ENCODE assay signal across 15 cellular contexts in the genomic region with DNA sequence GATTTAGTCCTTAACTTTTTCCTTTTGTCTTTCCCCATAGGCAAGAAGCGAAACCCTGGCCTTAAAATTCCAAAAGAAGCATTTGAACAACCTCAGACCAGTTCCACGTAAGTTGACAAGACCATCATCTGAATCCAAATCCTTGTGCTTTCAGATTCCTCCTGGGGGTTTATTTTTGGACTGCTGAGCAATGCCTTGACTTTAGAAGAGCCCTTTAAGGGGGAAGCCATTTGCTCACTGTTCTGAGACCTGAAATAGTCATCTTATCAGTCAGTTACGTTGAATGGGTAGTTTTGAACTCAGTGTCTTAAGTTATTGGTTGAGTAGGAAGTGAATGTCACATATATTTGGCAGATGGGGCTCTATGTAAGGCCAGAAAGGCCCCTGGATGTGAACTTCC.
DNase-seq lines count a peak whose midpoint lies in the region; ATAC-seq, FAIRE-seq and TF ChIP-seq lines count a peak whose summit lies in the region.
"Had no signal": no experiment of that assay in that cellular context is flagged by ENCODE, and none has a peak within 500 bp of the region (broad histone marks: within the 10 kb centered on the region; RNA-seq: fewer than 3 reads in every experiment).

No MANE protein-coding gene starts in this region.

- DNase-seq in GM12891 (ENCODE audit: insufficient read length, low spot score) (no peak), WTC11 (ENCODE audit: low spot score) (no peak), neural progenitor cell (ENCODE audit: low spot score) (no peak), posterior vena cava (ENCODE audit: low spot score) (no peak), osteoblast (ENCODE audit: insufficient read length, low spot score, missing footprints) (no peak)
- no peak for DNase-seq in stimulated activated effector memory CD8-positive, alpha-beta T cell treated with anti-CD3 and anti-CD28 coated beads, Interleukin-12 subunit alpha, Interleukin-12 subunit beta, amount 100 ng/mL, for 72 hours (ENCODE audit: low spot score in 2 of 2)
- DNase-seq: AML-193, MM.1S, NCI-H1105, NCI-H1694 treated with DMSO at 0.1 percent for 48 hours, SIG-M5 had no signal

- H3K4me2 ChIP-seq in BLaER1 treated with 17β-estradiol and CSF1 and Interleukin-3, amounts not matched to agents 10 nM and 100 nM: peak overlapping the region in 6 of 11 experiments; percentile 0 to 36 (median 24); a peak in 7 of 22 replicates
- H3K4me2 ChIP-seq in neural progenitor cell: no peak overlapping the region
- no peak overlapping the region for H3K4me2 ChIP-seq in osteoblast (ENCODE audit: insufficient read depth, low read length)
- H3K4me2 ChIP-seq: KMS-11 had no signal

- H3K9me3 Mint-ChIP-seq in WTC11 (no peaks in the 10 kb centered on the region), neural progenitor cell (peaks cover 5% of the 10 kb centered on the region)
- H3K9me3 Mint-ChIP-seq in stimulated activated effector memory CD8-positive, alpha-beta T cell treated with anti-CD3 and anti-CD28 coated beads, Interleukin-12 subunit alpha, Interleukin-12 subunit beta, amount 100 ng/mL, for 72 hours: no peaks in the 10 kb centered on the region

- POLR2A ChIA-PET in WTC11 (lab: Charles Lee): interaction anchor here (0.7 kb wide), 1 partner anchor 91 kb away, joined by 8 read pairs; a partner anchor contains a TSS

- intact Hi-C loops in posterior vena cava (cut with DNase I): no loop called here

- no peaks in the 10 kb centered on the region for H3K27me3 ChIP-seq in BLaER1 treated with 17β-estradiol and CSF1 and Interleukin-3, amounts not matched to agents 10 nM and 100 nM
- no peaks in the 10 kb centered on the region for H3K27me3 ChIP-seq in neural progenitor cell
- H3K27me3 ChIP-seq in osteoblast (ENCODE audit: insufficient read depth, low read length): no peaks in the 10 kb centered on the region

- CTCF ChIA-PET in WTC11 (lab: Charles Lee): interaction anchor here (0.5 to 1.9 kb wide), 7 partner anchors 9 to 303 kb away, joined by 3 to 9 read pairs (median 3); no protein-coding TSS in a partner anchor

- H3K27ac Mint-ChIP-seq in WTC11 (peak overlapping the region; percentile 91), neural progenitor cell (no peak overlapping the region)
- H3K27ac Mint-ChIP-seq in stimulated activated effector memory CD8-positive, alpha-beta T cell treated with anti-CD3 and anti-CD28 coated beads, Interleukin-12 subunit alpha, Interleukin-12 subunit beta, amount 100 ng/mL, for 72 hours: no peak overlapping the region

- H3K4me3 Mint-ChIP-seq in WTC11 (no peak overlapping the region), neural progenitor cell (no peak overlapping the region)
- H3K4me3 Mint-ChIP-seq in stimulated activated effector memory CD8-positive, alpha-beta T cell treated with anti-CD3 and anti-CD28 coated beads, Interleukin-12 subunit alpha, Interleukin-12 subunit beta, amount 100 ng/mL, for 72 hours: no peak overlapping the region

- no peaks in the 10 kb centered on the region for H3K27me3 Mint-ChIP-seq in WTC11 (ENCODE audit: low read depth)
- no peaks in the 10 kb centered on the region for H3K27me3 Mint-ChIP-seq in neural progenitor cell (ENCODE audit: insufficient read depth, low read depth)

- H3K9ac ChIP-seq in BLaER1 treated with 17β-estradiol and CSF1 and Interleukin-3, amounts not matched to agents 10 nM and 100 nM: no peak overlapping the region
- no peak overlapping the region for H3K9ac ChIP-seq in neural progenitor cell
- H3K9ac ChIP-seq: KMS-11 had no signal

- peak overlapping the region in 2 of 11 experiments; percentile 19 to 22; a peak in 3 of 22 replicates for H3K27ac ChIP-seq in BLaER1 treated with 17β-estradiol and CSF1 and Interleukin-3, amounts not matched to agents 10 nM and 100 nM
- H3K27ac ChIP-seq in neural progenitor cell: peak overlapping the region; percentile 51
- no peak overlapping the region for H3K27ac ChIP-seq in osteoblast (ENCODE audit: low read depth, low read length)
- H3K27ac ChIP-seq: KMS-11 had no signal

- H3K36me3 ChIP-seq in BLaER1 treated with 17β-estradiol and CSF1 and Interleukin-3, amounts not matched to agents 10 nM and 100 nM: peaks cover 0 to 50% (median 28%) of the 10 kb centered on the region in 11 experiments; a peak in 16 of 22 replicates
- H3K36me3 ChIP-seq in neural progenitor cell (peaks cover 3% of the 10 kb centered on the region), osteoblast (ENCODE audit: insufficient read depth, low read length) (no peaks in the 10 kb centered on the region)

- H3K4me1 Mint-ChIP-seq in WTC11 (peaks cover 60% of the 10 kb centered on the region), neural progenitor cell (peaks cover 43% of the 10 kb centered on the region)
- H3K4me1 Mint-ChIP-seq in stimulated activated effector memory CD8-positive, alpha-beta T cell treated with anti-CD3 and anti-CD28 coated beads, Interleukin-12 subunit alpha, Interleukin-12 subunit beta, amount 100 ng/mL, for 72 hours: peaks cover 4% of the 10 kb centered on the region

- H2AFZ ChIP-seq in neural progenitor cell (replicated peaks): no peak overlapping the region
- no peak overlapping the region for H2AFZ ChIP-seq in osteoblast (ENCODE audit: low read length)

- H3K4me1 ChIP-seq in BLaER1 treated with 17β-estradiol and CSF1 and Interleukin-3, amounts not matched to agents 10 nM and 100 nM: peaks cover 31 to 53% (median 45%) of the 10 kb centered on the region in 10 experiments
- H3K4me1 ChIP-seq in neural progenitor cell: peaks cover 30% of the 10 kb centered on the region
- H3K4me1 ChIP-seq in osteoblast (ENCODE audit: insufficient read depth, low read length): peaks cover 14% of the 10 kb centered on the region

- TF ChIP-seq CTCF in WTC11 (IDR thresholded peaks at IDR 0.05) (no peak), neural progenitor cell (IDR thresholded peaks at IDR 0.05) (no peak), osteoblast (IDR thresholded peaks at IDR 0.05; ENCODE audit: extremely low read depth, low read depth, low read length) (no peak)

- H3K79me2 ChIP-seq in neural progenitor cell (ENCODE audit: low read depth) (peaks cover 74% of the 10 kb centered on the region), osteoblast (ENCODE audit: insufficient read depth, low read length) (no peaks in the 10 kb centered on the region)

- H4K20me1 ChIP-seq in BLaER1 treated with 17β-estradiol and CSF1 and Interleukin-3, amounts not matched to agents 10 nM and 100 nM: no peaks in the 10 kb centered on the region
- H4K20me1 ChIP-seq in neural progenitor cell (ENCODE audit: low read depth) (peaks cover 64% of the 10 kb centered on the region), osteoblast (ENCODE audit: insufficient read depth, low read length) (no peaks in the 10 kb centered on the region)

- H3K4me3 ChIP-seq in BLaER1 treated with 17β-estradiol and CSF1 and Interleukin-3, amounts not matched to agents 10 nM and 100 nM: no peak overlapping the region
- H3K4me3 ChIP-seq in neural progenitor cell: no peak overlapping the region
- no peak overlapping the region for H3K4me3 ChIP-seq in osteoblast (ENCODE audit: insufficient read depth, low read length)

- H3F3A ChIP-seq in neural progenitor cell (ENCODE audit: low read depth): peaks cover 6% of the 10 kb centered on the region

- no peak for ATAC-seq in WTC11
- ATAC-seq in stimulated activated effector memory CD8-positive, alpha-beta T cell treated with anti-CD3 and anti-CD28 coated beads, Interleukin-12 subunit alpha, Interleukin-12 subunit beta, amount 100 ng/mL, for 72 hours: no peak

- peak; percentile 71 for FAIRE-seq in GM12891 (lab: Jason Lieb, UNC)
- FAIRE-seq: HepG2, RCC 7860 had no signal

- no peak for TF ChIP-seq POLR2A in GM12891 (IDR thresholded peaks at IDR 0.05; ENCODE audit: low read depth, low read length)

- peaks cover 3% of the 10 kb centered on the region for H3K36me3 Mint-ChIP-seq in WTC11
- peaks cover 27% of the 10 kb centered on the region for H3K36me3 Mint-ChIP-seq in neural progenitor cell
- H3K36me3 Mint-ChIP-seq in stimulated activated effector memory CD8-positive, alpha-beta T cell treated with anti-CD3 and anti-CD28 coated beads, Interleukin-12 subunit alpha, Interleukin-12 subunit beta, amount 100 ng/mL, for 72 hours: no peaks in the 10 kb centered on the region

- peaks cover 6 to 20% (median 14%) of the 10 kb centered on the region in 11 experiments; a peak in 19 of 22 replicates for H3K9me3 ChIP-seq in BLaER1 treated with 17β-estradiol and CSF1 and Interleukin-3, amounts not matched to agents 10 nM and 100 nM (replicated peaks in 1 of 11)
- H3K9me3 ChIP-seq in neural progenitor cell (ENCODE audit: low read depth): no peaks in the 10 kb centered on the region
- H3K9me3 ChIP-seq in osteoblast (ENCODE audit: low read depth, low read length): no peaks in the 10 kb centered on the region

TF ChIP-seq in GM12891, 5 proteins besides CTCF, POLR2A, EP300 and RAD21:
- TF ChIP-seq POLR2AphosphoS5 (IDR thresholded peaks at IDR 0.05; ENCODE audit: low read depth, low read length) (no peak), PAX5 (IDR thresholded peaks at IDR 0.05; ENCODE audit: insufficient read depth, low read length, severe bottlenecking) (no peak), SPI1 (IDR thresholded peaks at IDR 0.05; ENCODE audit: low read depth, low read length) (no peak), TAF1 (IDR thresholded peaks at IDR 0.05; ENCODE audit: low read depth, low read length) (no peak), POU2F2 (IDR thresholded peaks at IDR 0.05; ENCODE audit: low read depth, low read length) (no peak)

TF ChIP-seq in WTC11, 78 proteins besides CTCF, POLR2A, EP300 and RAD21 (continues in another document):
- TF ChIP-seq, protein P1, sequence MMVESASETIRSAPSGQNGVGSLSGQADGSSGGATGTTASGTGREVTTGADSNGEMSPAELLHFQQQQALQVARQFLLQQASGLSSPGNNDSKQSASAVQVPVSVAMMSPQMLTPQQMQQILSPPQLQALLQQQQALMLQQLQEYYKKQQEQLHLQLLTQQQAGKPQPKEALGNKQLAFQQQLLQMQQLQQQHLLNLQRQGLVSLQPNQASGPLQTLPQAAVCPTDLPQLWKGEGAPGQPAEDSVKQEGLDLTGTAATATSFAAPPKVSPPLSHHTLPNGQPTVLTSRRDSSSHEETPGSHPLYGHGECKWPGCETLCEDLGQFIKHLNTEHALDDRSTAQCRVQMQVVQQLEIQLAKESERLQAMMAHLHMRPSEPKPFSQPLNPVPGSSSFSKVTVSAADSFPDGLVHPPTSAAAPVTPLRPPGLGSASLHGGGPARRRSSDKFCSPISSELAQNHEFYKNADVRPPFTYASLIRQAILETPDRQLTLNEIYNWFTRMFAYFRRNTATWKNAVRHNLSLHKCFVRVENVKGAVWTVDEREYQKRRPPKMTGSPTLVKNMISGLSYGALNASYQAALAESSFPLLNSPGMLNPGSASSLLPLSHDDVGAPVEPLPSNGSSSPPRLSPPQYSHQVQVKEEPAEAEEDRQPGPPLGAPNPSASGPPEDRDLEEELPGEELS (CRISPR knock-in tag; IDR thresholded peaks at IDR 0.05): no peak
- TF ChIP-seq NFYB (CRISPR knock-in tag; conservative IDR thresholded peaks at IDR 0.05; ENCODE audit: low read depth): no peak
- TF ChIP-seq, protein P2, sequence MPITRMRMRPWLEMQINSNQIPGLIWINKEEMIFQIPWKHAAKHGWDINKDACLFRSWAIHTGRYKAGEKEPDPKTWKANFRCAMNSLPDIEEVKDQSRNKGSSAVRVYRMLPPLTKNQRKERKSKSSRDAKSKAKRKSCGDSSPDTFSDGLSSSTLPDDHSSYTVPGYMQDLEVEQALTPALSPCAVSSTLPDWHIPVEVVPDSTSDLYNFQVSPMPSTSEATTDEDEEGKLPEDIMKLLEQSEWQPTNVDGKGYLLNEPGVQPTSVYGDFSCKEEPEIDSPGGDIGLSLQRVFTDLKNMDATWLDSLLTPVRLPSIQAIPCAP (CRISPR knock-in tag; IDR thresholded peaks at IDR 0.05): no peak

Comparison
In these comparisons a context has a peak if more than half of its experiments do, and no peak if none do; other contexts are left out.
1. H3K4me2 ChIP-seq: peak in BLaER1 treated with 17β-estradiol and CSF1 and Interleukin-3, amounts not matched to agents 10 nM and 100 nM (6 of 11); none in neural progenitor cell (single experiment) and osteoblast (single experiment).